Comparison of ENCODE assay signal across 16 cellular contexts in the genomic region with DNA sequence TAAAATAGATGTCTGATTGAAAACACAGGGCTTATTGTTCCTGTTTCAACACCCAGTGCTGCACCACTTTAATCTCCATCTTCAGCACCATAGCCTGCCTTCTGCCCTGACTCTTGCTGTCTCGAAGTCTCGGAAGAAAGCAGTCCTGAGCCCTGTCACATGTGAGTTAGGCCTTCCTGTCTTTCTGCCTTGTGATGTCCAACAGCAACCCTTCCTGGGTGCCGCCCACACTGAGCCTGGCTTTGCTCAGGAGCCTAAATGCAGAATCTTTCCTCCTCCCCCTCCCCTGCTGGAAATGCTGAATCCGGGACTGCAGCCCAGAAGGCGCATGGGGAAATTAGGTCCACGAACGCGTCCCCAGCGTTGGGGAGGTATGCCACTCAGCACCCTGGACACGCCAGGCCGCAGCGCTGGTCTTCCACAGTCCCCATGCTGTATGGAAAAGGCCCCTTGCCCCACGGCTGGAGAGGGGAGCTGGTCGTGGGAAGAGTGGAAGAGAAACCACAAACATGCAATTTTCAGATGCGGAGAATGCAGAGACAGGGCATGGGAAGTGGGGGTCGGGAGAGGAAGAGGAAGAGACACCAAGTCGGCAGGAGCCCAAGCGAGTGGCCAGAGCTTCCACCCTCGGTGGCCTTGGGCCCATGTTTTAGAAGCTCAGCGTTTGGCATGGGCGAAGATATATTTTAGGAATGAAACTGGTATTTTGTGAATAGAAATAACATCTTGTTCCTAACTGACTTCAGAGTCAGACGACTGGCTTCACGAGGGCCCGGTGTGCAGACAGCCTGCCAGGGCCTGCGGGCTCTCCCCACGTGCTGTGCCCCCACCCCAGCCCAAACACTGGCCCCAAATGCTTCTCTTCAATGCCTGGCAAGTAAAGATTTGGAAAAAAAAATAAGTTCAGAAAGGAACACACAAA.
DNase-seq lines count a peak whose midpoint lies in the region; ATAC-seq and TF ChIP-seq lines count a peak whose summit lies in the region.
"Had no signal": no experiment of that assay in that cellular context is flagged by ENCODE, and none has a peak within 500 bp of the region (broad histone marks: within the 10 kb centered on the region; RNA-seq: fewer than 3 reads in every experiment).

No MANE protein-coding gene starts in this region.

- TF ChIP-seq POLR2A in transverse colon (IDR thresholded peaks at IDR 0.05): no peak

- CTCF ChIA-PET in MCF 10A (lab: Yijun Ruan, JAX): no interaction called here

- POLR2A ChIA-PET in MCF 10A (lab: Yijun Ruan, JAX): no interaction called here

- DNase-seq in ascending aorta (ENCODE audit: low spot score in 2 of 2) (no peak), left lobe of liver (ENCODE audit: low spot score) (peak; percentile 27), retinal pigment epithelial cell (ENCODE audit: low read depth) (peak; percentile 27), aorta (peak in 1 of 2 donors; percentile 61), transverse colon (no peak), MCF 10A (ENCODE audit: unreplicated experiment) (no peak)
- DNase-seq: BE2C; CD8-positive, alpha-beta T cell; KBM-7; NCI-H1436; NCI-H2029; NCI-H2171; NCI-H82; PC-3; SJCRH30 had no signal

- no peaks in the 10 kb centered on the region for H3K4me1 Mint-ChIP-seq in MCF 10A (ENCODE audit: insufficient read depth, unreplicated experiment)

- 4 to 10% methylated on average over 26 of the region's 26 CpGs for WGBS in aorta, 2 donors
- WGBS in transverse colon (ENCODE audit: low coverage in 1 of 2), 2 donors: 74 to 79% methylated on average over 10 to 26 of the region's 26 CpGs

- H3K9me3 Mint-ChIP-seq in MCF 10A (ENCODE audit: unreplicated experiment): no peaks in the 10 kb centered on the region
- H3K9me3 Mint-ChIP-seq: CD8-positive, alpha-beta T cell had no signal

- peak overlapping the region; percentile 12 to 45 for H3K4me3 ChIP-seq in ascending aorta
- no peak overlapping the region for H3K4me3 ChIP-seq in retinal pigment epithelial cell (ENCODE audit: low read length)
- no peak overlapping the region for H3K4me3 ChIP-seq in aorta (ENCODE audit: low read length in 2 of 2)
- H3K4me3 ChIP-seq in transverse colon: no peak overlapping the region
- H3K4me3 ChIP-seq: SJCRH30 had no signal

- H3K4me3 Mint-ChIP-seq in MCF 10A (ENCODE audit: unreplicated experiment): no peak overlapping the region
- H3K4me3 Mint-ChIP-seq: CD8-positive, alpha-beta T cell had no signal

- ATAC-seq in left lobe of liver: no peak
- ATAC-seq in aorta (ENCODE audit: low FRiP score): peak; percentile 45
- ATAC-seq in GM21390 (IDR thresholded peaks at IDR 0.05; ENCODE audit: unreplicated experiment): no peak
- ATAC-seq: CD8-positive, alpha-beta T cell; PC-3 had no signal

- in situ Hi-C loops in transverse colon (cut with MboI; ENCODE audit: low pct_ligation_motif_present in 1 of 4, low pct_unique_long_range_greater_than_20kb in 1 of 4, low sequenced_read_pairs in 3 of 4): no loop called here

- no TSS peak for BruUV-seq in MCF 10A (replicated peaks; lab: Mats Ljungman, UMichigan)

- H3K36me3 ChIP-seq in ascending aorta (peaks cover 0 to 2% of the 10 kb centered on the region in 2 donors), aorta (ENCODE audit: control insufficient read depth in 1 of 2, insufficient read depth in 2 of 2, low read length in 1 of 2) (peaks cover 0 to 3% of the 10 kb centered on the region in 2 donors), transverse colon (no peaks in the 10 kb centered on the region)
- H3K36me3 ChIP-seq: BE2C, SJCRH30 had no signal

- intact Hi-C loops in ascending aorta (cut with DNase I): no loop called here
- intact Hi-C loops in aorta (cut with DNase I): no loop called here
- intact Hi-C loops in transverse colon (cut with DNase I; ENCODE audit: low total_unique reads): no loop called here
- intact Hi-C loops in MCF 10A (cut with micrococcal nuclease): no loop called here

- H3K27me3 ChIP-seq in ascending aorta: no peaks in the 10 kb centered on the region
- no peaks in the 10 kb centered on the region for H3K27me3 ChIP-seq in aorta (ENCODE audit: control insufficient read depth in 1 of 2, insufficient read depth in 2 of 2, low read length in 1 of 2)
- no peaks in the 10 kb centered on the region for H3K27me3 ChIP-seq in transverse colon
- H3K27me3 ChIP-seq: BE2C, SJCRH30 had no signal

- H3K9me3 ChIP-seq in ascending aorta (no peaks in the 10 kb centered on the region), aorta (ENCODE audit: control insufficient read depth, low read length) (no peaks in the 10 kb centered on the region), transverse colon (no peaks in the 10 kb centered on the region)
- H3K9me3 ChIP-seq: BE2C, SJCRH30 had no signal

- TF ChIP-seq EP300 in transverse colon (IDR thresholded peaks at IDR 0.05; ENCODE audit: low read depth): no peak

- H3K4me1 ChIP-seq in ascending aorta (peaks cover 6 to 12% of the 10 kb centered on the region in 2 donors), aorta (ENCODE audit: control insufficient read depth in 1 of 2, insufficient read depth in 2 of 2, low read length in 2 of 2) (no peaks in the 10 kb centered on the region), transverse colon (no peaks in the 10 kb centered on the region)
- H3K4me1 ChIP-seq: BE2C had no signal

- no peak for TF ChIP-seq CTCF in ascending aorta (IDR thresholded peaks at IDR 0.05)
- no peak for TF ChIP-seq CTCF in retinal pigment epithelial cell (conservative IDR thresholded peaks at IDR 0.05; ENCODE audit: low read depth, low read length)
- no peak for TF ChIP-seq CTCF in transverse colon (IDR thresholded peaks at IDR 0.05)
- no peak for TF ChIP-seq CTCF in MCF 10A (IDR thresholded peaks at IDR 0.05; ENCODE audit: unreplicated experiment)

- no peaks in the 10 kb centered on the region for H3K36me3 Mint-ChIP-seq in MCF 10A (ENCODE audit: insufficient read depth, unreplicated experiment)
- H3K36me3 Mint-ChIP-seq: CD8-positive, alpha-beta T cell had no signal

- H3K27ac ChIP-seq in ascending aorta (peak overlapping the region; percentile 71 to 77), aorta (ENCODE audit: low read depth in 1 of 2, low read length in 2 of 2) (peak overlapping the region in 1 of 2 donors; percentile 43), transverse colon (no peak overlapping the region)
- H3K27ac ChIP-seq: SJCRH30 had no signal

- no peak overlapping the region for H3K27ac Mint-ChIP-seq in MCF 10A (ENCODE audit: low read depth, unreplicated experiment)
- H3K27ac Mint-ChIP-seq: CD8-positive, alpha-beta T cell had no signal

- H3K27me3 Mint-ChIP-seq in MCF 10A (ENCODE audit: insufficient read depth, unreplicated experiment): no peaks in the 10 kb centered on the region

Comparison
In these comparisons a context has a peak if more than half of its experiments do, and no peak if none do; other contexts are left out.
1. DNase-seq: peak in left lobe of liver (single experiment) and retinal pigment epithelial cell (single experiment); none in ascending aorta (0 of 2), transverse colon (single experiment) and MCF 10A (single experiment).
2. H3K27ac ChIP-seq: peak in ascending aorta (2 of 2); none in transverse colon (0 of 4).
3. H3K4me3 ChIP-seq: peak in ascending aorta (2 of 2); none in retinal pigment epithelial cell (single experiment), aorta (0 of 2) and transverse colon (0 of 4).